In the genomic region with DNA sequence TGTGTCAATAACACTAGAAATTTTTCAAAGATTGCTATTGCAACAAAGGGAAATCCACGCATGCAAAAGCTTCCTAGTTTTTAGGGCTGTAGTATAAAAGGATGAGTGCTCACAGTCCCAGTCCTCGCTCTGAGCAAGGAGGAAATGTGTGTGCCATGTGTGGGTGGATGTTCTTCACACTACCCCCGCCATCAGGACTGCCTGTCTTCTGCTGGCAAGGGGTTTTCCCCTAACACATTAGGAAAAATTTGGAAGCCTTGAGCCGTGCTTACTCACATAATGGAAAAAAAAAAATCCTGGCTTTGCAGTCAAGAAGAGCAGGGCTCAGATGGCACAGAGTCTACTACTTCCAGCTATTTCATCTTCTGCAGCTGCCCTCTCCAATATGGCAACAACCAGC, we compare ENCODE assay signal across 20 cellular contexts.
DNase-seq lines count a peak whose midpoint lies in the region; ATAC-seq and TF ChIP-seq lines count a peak whose summit lies in the region.
"Had no signal": no experiment of that assay in that cellular context is flagged by ENCODE, and none has a peak within 500 bp of the region (broad histone marks: within the 10 kb centered on the region; RNA-seq: fewer than 3 reads in every experiment).

No MANE protein-coding gene starts in this region.

- in situ Hi-C loops in IMR-90 (cut with MboI; ENCODE audit: low sequenced_read_pairs) = no loop called here

- H2AK5ac ChIP-seq in IMR-90 (ENCODE audit: low read depth, low read length) = no peak overlapping the region

- no peak for ATAC-seq in IMR-90 (ENCODE audit: low read depth)
- no peak for ATAC-seq in naive thymus-derived CD4-positive, alpha-beta T cell
- ATAC-seq: sciatic nerve; stimulated activated naive CD8-positive, alpha-beta T cell treated with anti-CD3 and anti-CD28 coated beads, Interleukin-15, Interleukin-2, amounts not matched to agents 100 U/mL and 50 U/mL, for 24 hours had no signal

- H2AFZ ChIP-seq in IMR-90 (replicated peaks; ENCODE audit: low read length, poor library complexity) = no peak overlapping the region

- DNase-seq in Ammon's horn (ENCODE audit: low spot score) (peak; percentile 69), IMR-90 (peak; percentile 47), fibroblast of peridontal ligament (ENCODE audit: extremely low read depth) (peak; percentile 57), posterior cingulate gyrus (peak in 9 of 10 donors; percentile 19 to 89 (median 52)), AML-193 (lab: John Stamatoyannopoulos, UW) (no peak), kidney glomerular epithelial cell (lab: John Stamatoyannopoulos, UW) (no peak)
- DNase-seq in naive thymus-derived CD4-positive, alpha-beta T cell = no peak
- DNase-seq: activated CD4-positive, alpha-beta T cell treated with anti-CD3 and anti-CD28 coated beads, Interleukin-2, amount 50 U/mL, for 48 hours; activated naive CD4-positive, alpha-beta T cell; gastrocnemius medialis; left cardiac atrium; NCI-H187 treated with DMSO at 0.1 percent for 48 hours; NCI-H524; SHP77; stimulated activated CD4-positive, alpha-beta T cell treated with anti-CD3 and anti-CD28 coated beads, Interleukin-1b, Interleukin-23, amount 100 ng/mL, for 48 hours; stimulated activated naive CD8-positive, alpha-beta T cell treated with anti-CD3 and anti-CD28 coated beads, Interleukin-15, Interleukin-2, amounts not matched to agents 100 U/mL and 50 U/mL, for 24 hours; T-helper 1 cell; WERI-Rb-1 had no signal

- dilution Hi-C loops in IMR-90 (cut with HindIII; ENCODE audit: low sequenced_read_pairs, unreplicated experiment) = no loop called here

- no peak overlapping the region for H2AK9ac ChIP-seq in IMR-90 (replicated peaks; ENCODE audit: low read depth, low read length, poor library complexity)

- no peak overlapping the region for H3K14ac ChIP-seq in IMR-90 (replicated peaks; ENCODE audit: low read depth, low read length)

- no peaks in the 10 kb centered on the region for H3K9me1 ChIP-seq in IMR-90 (ENCODE audit: insufficient read depth, low read length)

- H3K27ac ChIP-seq in IMR-90 (ENCODE audit: insufficient read depth, low read length) = no peak overlapping the region
- H3K27ac ChIP-seq in naive thymus-derived CD4-positive, alpha-beta T cell (ENCODE audit: low read depth, low read length) = no peak overlapping the region
- H3K27ac ChIP-seq: BLaER1, gastrocnemius medialis, WERI-Rb-1 had no signal

- TF ChIP-seq RAD21 in IMR-90 (IDR thresholded peaks at IDR 0.05; ENCODE audit: low read length) = no peak

- H2BK120ac ChIP-seq in IMR-90 (ENCODE audit: low read depth, low read length) = no peak overlapping the region

- no peak overlapping the region for H3K18ac ChIP-seq in IMR-90 (ENCODE audit: low read depth, low read length)

- H4K5ac ChIP-seq in IMR-90 (ENCODE audit: low read depth, low read length) = no peak overlapping the region

- H3K4me3 Mint-ChIP-seq in naive thymus-derived CD4-positive, alpha-beta T cell = no peak overlapping the region

- no peak overlapping the region for H3K56ac ChIP-seq in IMR-90 (ENCODE audit: extremely low read depth, insufficient read depth, low read length)

- no peak overlapping the region for H3K4me3 ChIP-seq in IMR-90 (ENCODE audit: insufficient read depth, low read depth, low read length)
- H3K4me3 ChIP-seq in naive thymus-derived CD4-positive, alpha-beta T cell (ENCODE audit: low read length) = no peak overlapping the region
- H3K4me3 ChIP-seq: BLaER1, gastrocnemius medialis had no signal

- no peaks in the 10 kb centered on the region for H3K4me1 Mint-ChIP-seq in naive thymus-derived CD4-positive, alpha-beta T cell

- no peak overlapping the region for H3K4me2 ChIP-seq in IMR-90 (ENCODE audit: low read depth, low read length)
- H3K4me2 ChIP-seq: BLaER1 had no signal

- no TSS peak for BruUV-seq in IMR-90 (replicated peaks; lab: Mats Ljungman, UMichigan)

- H3K4me1 ChIP-seq in IMR-90 (ENCODE audit: control insufficient read depth, insufficient read depth, low read length) = no peaks in the 10 kb centered on the region
- H3K4me1 ChIP-seq in naive thymus-derived CD4-positive, alpha-beta T cell (ENCODE audit: control insufficient read depth in 2 of 2, insufficient read depth in 2 of 2, low read length in 2 of 2) = no peaks in the 10 kb centered on the region
- H3K4me1 ChIP-seq: BLaER1, gastrocnemius medialis had no signal

- H2BK5ac ChIP-seq in IMR-90 (ENCODE audit: low read depth, low read length, poor library complexity, severe bottlenecking) = no peak overlapping the region

- TF ChIP-seq CTCF in IMR-90 (conservative IDR thresholded peaks at IDR 0.05; ENCODE audit: low read depth, low read length) = no peak

- H2BK15ac ChIP-seq in IMR-90 (ENCODE audit: low read depth, low read length) = no peak overlapping the region

- no peaks in the 10 kb centered on the region for H3K36me3 Mint-ChIP-seq in naive thymus-derived CD4-positive, alpha-beta T cell

- intact Hi-C loops in IMR-90 (cut with micrococcal nuclease) = no loop called here
- intact Hi-C loops in posterior cingulate gyrus (cut with DNase I) = no loop called here
- intact Hi-C loops in naive thymus-derived CD4-positive, alpha-beta T cell (cut with micrococcal nuclease) = no loop called here

- peaks cover 0 to 4% (median 0%) of the 10 kb centered on the region in 11 donors for H3K9me3 Mint-ChIP-seq in naive thymus-derived CD4-positive, alpha-beta T cell

- CTCF ChIA-PET in IMR-90 (lab: Yijun Ruan, JAX) = no interaction called here
- CTCF ChIA-PET in naive thymus-derived CD4-positive, alpha-beta T cell (lab: Charles Lee) = no interaction called here

- H3K9me3 ChIP-seq in IMR-90 (ENCODE audit: control insufficient read depth, insufficient read depth, low read length) = no peaks in the 10 kb centered on the region
- no peaks in the 10 kb centered on the region for H3K9me3 ChIP-seq in naive thymus-derived CD4-positive, alpha-beta T cell (ENCODE audit: control insufficient read depth in 2 of 3, low read length in 3 of 3)
- H3K9me3 ChIP-seq: BLaER1, gastrocnemius medialis had no signal

- no peak overlapping the region for H2BK20ac ChIP-seq in IMR-90 (ENCODE audit: low read depth, low read length)

- POLR2A ChIA-PET in IMR-90 (lab: Charles Lee; ENCODE audit: unreplicated experiment) = no interaction called here
- POLR2A ChIA-PET in naive thymus-derived CD4-positive, alpha-beta T cell (lab: Charles Lee) = no interaction called here

- TF ChIP-seq POLR2A in IMR-90 (IDR thresholded peaks at IDR 0.05; ENCODE audit: low read depth, low read length) = no peak

- no peak overlapping the region for H3K4ac ChIP-seq in IMR-90 (ENCODE audit: low read depth, low read length)

- H3K23ac ChIP-seq in IMR-90 (ENCODE audit: low read depth, low read length) = no peak overlapping the region

- H4K8ac ChIP-seq in IMR-90 (ENCODE audit: low read depth in 2 of 2, low read length in 2 of 2) = no peak overlapping the region

- no peak overlapping the region for H3K9ac ChIP-seq in IMR-90 (ENCODE audit: low read depth, low read length)
- H3K9ac ChIP-seq: BLaER1 had no signal

- no peak overlapping the region for H3K27ac Mint-ChIP-seq in naive thymus-derived CD4-positive, alpha-beta T cell

- H4K91ac ChIP-seq in IMR-90 (ENCODE audit: insufficient read depth, low read depth, low read length) = no peak overlapping the region

- WGBS in IMR-90 (ENCODE audit: extremely low coverage in 2 of 2, insufficient read length in 1 of 2), 2 experiments = no CpG with 5 or more reads among the region's 4 CpGs

- no peaks in the 10 kb centered on the region for H3K27me3 ChIP-seq in IMR-90 (ENCODE audit: control insufficient read depth, insufficient read depth, low read length)
- H3K27me3 ChIP-seq in naive thymus-derived CD4-positive, alpha-beta T cell (ENCODE audit: control insufficient read depth in 2 of 2, insufficient read depth in 2 of 2, low read length in 2 of 2) = no peaks in the 10 kb centered on the region
- H3K27me3 ChIP-seq: BLaER1, gastrocnemius medialis had no signal

- H3K27me3 Mint-ChIP-seq in naive thymus-derived CD4-positive, alpha-beta T cell = peaks cover 0 to 5% (median 0%) of the 10 kb centered on the region in 5 donors

- H3K79me1 ChIP-seq in IMR-90 (ENCODE audit: low read depth in 1 of 2, low read length in 2 of 2) = no peaks in the 10 kb centered on the region

- H4K20me1 ChIP-seq in IMR-90 (ENCODE audit: insufficient read depth, low read length) = no peaks in the 10 kb centered on the region
- H4K20me1 ChIP-seq: BLaER1 had no signal

- H3K36me3 ChIP-seq in IMR-90 (ENCODE audit: control insufficient read depth, insufficient read depth, low read length) = no peaks in the 10 kb centered on the region
- H3K36me3 ChIP-seq in naive thymus-derived CD4-positive, alpha-beta T cell (ENCODE audit: control insufficient read depth in 2 of 3, insufficient read depth in 3 of 3, low read length in 3 of 3) = no peaks in the 10 kb centered on the region
- H3K36me3 ChIP-seq: BLaER1, gastrocnemius medialis, WERI-Rb-1 had no signal

TF ChIP-seq in IMR-90, 13 proteins besides CTCF, POLR2A, EP300 and RAD21:
- TF ChIP-seq RCOR1 (IDR thresholded peaks at IDR 0.05; ENCODE audit: insufficient replicate concordance, low read length) (no peak), BHLHE40 (IDR thresholded peaks at IDR 0.05; ENCODE audit: low read depth, low read length) (no peak), MXI1 (IDR thresholded peaks at IDR 0.05; ENCODE audit: borderline replicate concordance, low read depth, low read length) (no peak), CHD1 (IDR thresholded peaks at IDR 0.05; ENCODE audit: low read depth, low read length) (no peak)
- TF ChIP-seq, protein P1, sequence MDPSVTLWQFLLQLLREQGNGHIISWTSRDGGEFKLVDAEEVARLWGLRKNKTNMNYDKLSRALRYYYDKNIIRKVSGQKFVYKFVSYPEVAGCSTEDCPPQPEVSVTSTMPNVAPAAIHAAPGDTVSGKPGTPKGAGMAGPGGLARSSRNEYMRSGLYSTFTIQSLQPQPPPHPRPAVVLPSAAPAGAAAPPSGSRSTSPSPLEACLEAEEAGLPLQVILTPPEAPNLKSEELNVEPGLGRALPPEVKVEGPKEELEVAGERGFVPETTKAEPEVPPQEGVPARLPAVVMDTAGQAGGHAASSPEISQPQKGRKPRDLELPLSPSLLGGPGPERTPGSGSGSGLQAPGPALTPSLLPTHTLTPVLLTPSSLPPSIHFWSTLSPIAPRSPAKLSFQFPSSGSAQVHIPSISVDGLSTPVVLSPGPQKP (IDR thresholded peaks at IDR 0.05; ENCODE audit: borderline replicate concordance, low read depth, low read length) = no peak

Comparison
In these comparisons a context has a peak if more than half of its experiments do, and no peak if none do; other contexts are left out.
1. DNase-seq: peak in Ammon's horn (single experiment), IMR-90 (single experiment), fibroblast of peridontal ligament (single experiment) and posterior cingulate gyrus (9 of 10); none in AML-193 (0 of 2), kidney glomerular epithelial cell (single experiment) and naive thymus-derived CD4-positive, alpha-beta T cell (0 of 9).